Comparison of ENCODE assay signal across 28 cellular contexts in the genomic region with DNA sequence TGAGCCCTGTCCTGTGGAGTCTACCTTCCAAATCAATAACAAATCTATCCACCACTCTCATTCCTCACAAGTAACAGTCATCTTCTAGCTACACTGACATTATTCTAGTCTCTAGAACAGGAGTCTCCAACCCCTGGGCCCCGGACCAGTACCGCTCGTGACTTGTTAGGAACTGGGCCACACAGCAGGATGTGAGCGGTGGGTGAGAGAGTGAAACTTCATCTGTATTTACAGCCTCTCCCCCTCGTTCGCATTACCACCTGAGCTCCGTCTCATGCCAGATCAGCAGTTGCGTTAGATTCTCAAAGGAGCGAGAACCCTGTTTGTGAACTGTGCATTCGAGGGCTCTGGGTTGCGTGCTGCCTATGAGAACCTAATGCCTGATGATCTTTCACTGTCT. TPM values are rescaled to one million over a fixed set of nuclear protein-coding genes. Genes with fewer than 3 reads are reported as not detected.
"Had no signal": no experiment of that assay in that cellular context is flagged by ENCODE, and none has a peak within 500 bp of the region (broad histone marks: within the 10 kb centered on the region; RNA-seq: fewer than 3 reads in every experiment).

No MANE protein-coding gene starts in this region.

- H3K4me3 Mint-ChIP-seq: activated CD4-positive, alpha-beta memory T cell treated with anti-CD3 and anti-CD28 coated beads for 36 hours; activated CD4-positive, alpha-beta T cell treated with anti-CD3 and anti-CD28 coated beads, Interleukin-2, amount 10 ng/mL, durations not matched to agents 7 days and 5 days; activated naive CD4-positive, alpha-beta T cell treated with anti-CD3 and anti-CD28 coated beads, Interleukin-2, amount 50 U/mL, for 24 hours; activated T-cell treated with anti-CD3 and anti-CD28 coated beads, Interleukin-2, amount 50 U/mL, for 72 hours; T-cell had no signal

- H3K27me3 ChIP-seq: MG63 had no signal

- H3K9me3 ChIP-seq: MG63 had no signal

- H3K36me3 Mint-ChIP-seq: activated CD4-positive, alpha-beta memory T cell treated with anti-CD3 and anti-CD28 coated beads for 36 hours; activated naive CD4-positive, alpha-beta T cell treated with anti-CD3 and anti-CD28 coated beads, Interleukin-2, amount 50 U/mL, for 24 hours; T-cell had no signal

- H3K27ac Mint-ChIP-seq: activated CD4-positive, alpha-beta memory T cell treated with anti-CD3 and anti-CD28 coated beads for 36 hours; activated CD4-positive, alpha-beta T cell treated with anti-CD3 and anti-CD28 coated beads, Interleukin-2, amount 10 ng/mL, durations not matched to agents 7 days and 5 days; activated naive CD4-positive, alpha-beta T cell treated with anti-CD3 and anti-CD28 coated beads, Interleukin-2, amount 50 U/mL, for 24 hours; activated T-cell treated with anti-CD3 and anti-CD28 coated beads, Interleukin-2, amount 50 U/mL, for 72 hours; activated T-helper 2 cell treated with anti-CD3 and anti-CD28 coated beads, Interferon-gamma antibody, Interleukin-2, Interleukin-4, amounts not matched to agents 10 μg/mL and 5 μg/mL and 100 μg/mL, durations not matched to agents 14 hours and 24 hours and 36 hours; T-cell had no signal

- H3K9me3 Mint-ChIP-seq: activated CD4-positive, alpha-beta T cell treated with anti-CD3 and anti-CD28 coated beads, Interleukin-2, amount 10 ng/mL, durations not matched to agents 7 days and 5 days had no signal

- FAIRE-seq: bronchial epithelial cell, TTC549 had no signal

- H3K4me3 ChIP-seq: MG63, SK-N-MC had no signal

- DNase-seq: activated CD4-positive, alpha-beta memory T cell treated with anti-CD3 and anti-CD28 coated beads for 36 hours; activated CD4-positive, alpha-beta T cell treated with anti-CD3 and anti-CD28 coated beads, Interleukin-2, amount 10 ng/mL, durations not matched to agents 7 days and 5 days; activated CD4-positive, CD25-positive, alpha-beta regulatory T cell; activated T-cell treated with anti-CD3 and anti-CD28 coated beads for 4 hours; activated T-cell treated with anti-CD3 and anti-CD28 coated beads, Interleukin-2, amount 50 U/mL, for 72 hours; aorta; central memory CD4-positive, alpha-beta T cell; MG63; MV-4-11; NCI-H1092 treated with DMSO at 0.1 percent for 48 hours; NCI-H1417 treated with DMSO at 0.1 percent for 48 hours; NCI-H1694; NCI-H2029; NCI-H2107; NCI-H2171 treated with DMSO at 0.1 percent for 48 hours; NCI-H226; NCI-H526; T-cell; T-helper 2 cell; T1000 had no signal

- H3K27me3 Mint-ChIP-seq: activated CD4-positive, alpha-beta memory T cell treated with anti-CD3 and anti-CD28 coated beads for 36 hours; activated CD4-positive, alpha-beta T cell treated with anti-CD3 and anti-CD28 coated beads, Interleukin-2, amount 10 ng/mL, durations not matched to agents 7 days and 5 days; activated naive CD4-positive, alpha-beta T cell treated with anti-CD3 and anti-CD28 coated beads, Interleukin-2, amount 50 U/mL, for 24 hours; T-cell had no signal

- H3K36me3 ChIP-seq: MG63 had no signal

- ATAC-seq: activated T-cell treated with anti-CD3 and anti-CD28 coated beads, Interleukin-2, amount 50 U/mL, for 72 hours; Right ventricle myocardium inferior; T-cell had no signal

- H3K27ac ChIP-seq: SK-N-MC had no signal

- H3K4me1 Mint-ChIP-seq: activated CD4-positive, alpha-beta T cell treated with anti-CD3 and anti-CD28 coated beads, Interleukin-2, amount 10 ng/mL, durations not matched to agents 7 days and 5 days; activated naive CD4-positive, alpha-beta T cell treated with anti-CD3 and anti-CD28 coated beads, Interleukin-2, amount 50 U/mL, for 24 hours; T-cell had no signal

RNA-seq across cellular contexts. Expression of gene ROBO2, which starts 31.9 kb away (rescaled TPM):
- total RNA-seq: activated CD4-positive, alpha-beta memory T cell treated with anti-CD3 and anti-CD28 coated beads for 36 hours; activated CD4-positive, alpha-beta T cell treated with anti-CD3 and anti-CD28 coated beads, Interleukin-2, amount 10 ng/mL, durations not matched to agents 7 days and 5 days; activated CD8-positive, alpha-beta memory T cell treated with anti-CD3 and anti-CD28 coated beads for 36 hours; activated T-cell treated with anti-CD3 and anti-CD28 coated beads, Interleukin-2, amount 50 U/mL, for 72 hours; activated T-helper 2 cell treated with anti-CD3 and anti-CD28 coated beads, Interferon-gamma antibody, Interleukin-2, Interleukin-4, amounts not matched to agents 10 μg/mL and 5 μg/mL and 100 μg/mL, durations not matched to agents 14 hours and 24 hours and 36 hours; RPMI7951; T-cell had no signal
